Comparison of ENCODE assay signal across 16 cellular contexts in the genomic region with DNA sequence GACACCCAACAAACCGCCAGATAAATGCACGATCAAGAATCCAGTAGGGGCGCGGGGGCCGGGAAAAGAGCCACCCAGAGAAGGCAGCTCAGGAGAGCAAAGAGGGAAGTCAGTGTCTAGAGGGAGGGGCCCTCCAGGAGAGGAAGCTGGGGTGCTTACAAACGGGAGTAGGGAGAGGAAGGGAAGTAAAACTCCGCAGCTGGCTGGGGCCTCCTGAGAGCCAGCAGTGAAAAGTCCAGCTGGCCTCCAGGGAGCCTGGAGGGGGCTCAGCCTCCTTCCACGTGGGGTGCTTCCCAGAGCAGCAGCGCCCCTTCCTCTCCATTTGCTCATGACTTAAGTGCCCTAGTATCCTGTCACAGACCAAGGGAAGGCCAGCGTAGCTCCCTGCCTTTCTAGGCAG. TPM values are rescaled to one million over a fixed set of nuclear protein-coding genes. Genes with fewer than 3 reads are reported as not detected.
A peak's percentile ranks its signal among the peaks of the same experiment; 100 is the strongest.
DNase-seq lines count a peak whose midpoint lies in the region; ATAC-seq, FAIRE-seq and TF ChIP-seq lines count a peak whose summit lies in the region.
"Had no signal": no experiment of that assay in that cellular context is flagged by ENCODE, and none has a peak within 500 bp of the region (broad histone marks: within the 10 kb centered on the region; RNA-seq: fewer than 3 reads in every experiment).

No MANE protein-coding gene starts in this region.

- no peak for FAIRE-seq in RCC 7860 (lab: Jason Lieb, UNC)
- FAIRE-seq: G401.6, GM18507 had no signal

- peak; percentile 77 for ATAC-seq in naive thymus-derived CD4-positive, alpha-beta T cell
- ATAC-seq in HG02852 (IDR thresholded peaks at IDR 0.05; ENCODE audit: unreplicated experiment) (no peak), omental fat pad (ENCODE audit: low FRiP score) (no peak)
- ATAC-seq: HCT116 had no signal

- H3K9me3 ChIP-seq in naive thymus-derived CD4-positive, alpha-beta T cell (ENCODE audit: control insufficient read depth in 2 of 3, low read length in 3 of 3): no peaks in the 10 kb centered on the region
- H3K9me3 ChIP-seq: esophagus squamous epithelium had no signal

- no peak for TF ChIP-seq POLR2A in NB4 (IDR thresholded peaks at IDR 0.05; ENCODE audit: extremely low read depth, insufficient read length)

- no peak overlapping the region for H3K4me3 ChIP-seq in NB4 (ENCODE audit: low read depth, low read length)
- no peak overlapping the region for H3K4me3 ChIP-seq in naive thymus-derived CD4-positive, alpha-beta T cell (ENCODE audit: low read length)
- H3K4me3 ChIP-seq: esophagus squamous epithelium had no signal

- no peaks in the 10 kb centered on the region for H3K27me3 ChIP-seq in naive thymus-derived CD4-positive, alpha-beta T cell (ENCODE audit: control insufficient read depth in 2 of 2, insufficient read depth in 2 of 2, low read length in 2 of 2)
- H3K27me3 ChIP-seq: esophagus squamous epithelium had no signal

- H3K9me3 Mint-ChIP-seq in naive thymus-derived CD4-positive, alpha-beta T cell: no peaks in the 10 kb centered on the region
- H3K9me3 Mint-ChIP-seq: activated CD4-positive, alpha-beta memory T cell treated with anti-CD3 and anti-CD28 coated beads, Interleukin-2, amount 10 ng/mL, durations not matched to agents 7 days and 5 days; activated naive CD4-positive, alpha-beta T cell treated with anti-CD3 and anti-CD28 coated beads, Interleukin-2, amount 50 U/mL, for 24 hours had no signal

- POLR2A ChIA-PET in naive thymus-derived CD4-positive, alpha-beta T cell (lab: Charles Lee): no interaction called here

- H3K4me1 ChIP-seq in naive thymus-derived CD4-positive, alpha-beta T cell (ENCODE audit: control insufficient read depth in 2 of 2, insufficient read depth in 2 of 2, low read length in 2 of 2): no peaks in the 10 kb centered on the region

- intact Hi-C loops in naive thymus-derived CD4-positive, alpha-beta T cell (cut with micrococcal nuclease): no loop called here

- peaks cover 9 to 57% (median 26%) of the 10 kb centered on the region in 5 donors for H3K36me3 Mint-ChIP-seq in naive thymus-derived CD4-positive, alpha-beta T cell

- TF ChIP-seq CTCF in NB4 (IDR thresholded peaks at IDR 0.05; ENCODE audit: low read depth, low read length) (no peak), omental fat pad (IDR thresholded peaks at IDR 0.05) (no peak)

- H3K27ac Mint-ChIP-seq in naive thymus-derived CD4-positive, alpha-beta T cell: peak overlapping the region in 1 of 9 donors; percentile 32
- H3K27ac Mint-ChIP-seq: activated CD4-positive, alpha-beta memory T cell treated with anti-CD3 and anti-CD28 coated beads, Interleukin-2, amount 10 ng/mL, durations not matched to agents 7 days and 5 days; activated naive CD4-positive, alpha-beta T cell treated with anti-CD3 and anti-CD28 coated beads, Interleukin-2, amount 50 U/mL, for 24 hours had no signal

- CTCF ChIA-PET in naive thymus-derived CD4-positive, alpha-beta T cell (lab: Charles Lee): no interaction called here

- peak overlapping the region; percentile 8 for H3K27ac ChIP-seq in caudate nucleus (ENCODE audit: low read depth, low read length)
- H3K27ac ChIP-seq in naive thymus-derived CD4-positive, alpha-beta T cell (ENCODE audit: low read depth, low read length): no peak overlapping the region
- H3K27ac ChIP-seq: C4-2B had no signal

- no peak overlapping the region for H3K4me3 Mint-ChIP-seq in naive thymus-derived CD4-positive, alpha-beta T cell
- H3K4me3 Mint-ChIP-seq: activated CD4-positive, alpha-beta memory T cell treated with anti-CD3 and anti-CD28 coated beads, Interleukin-2, amount 10 ng/mL, durations not matched to agents 7 days and 5 days; activated naive CD4-positive, alpha-beta T cell treated with anti-CD3 and anti-CD28 coated beads, Interleukin-2, amount 50 U/mL, for 24 hours had no signal

- peaks cover 15 to 87% (median 38%) of the 10 kb centered on the region in 3 experiments for H3K36me3 ChIP-seq in naive thymus-derived CD4-positive, alpha-beta T cell (ENCODE audit: control insufficient read depth in 2 of 3, insufficient read depth in 3 of 3, low read length in 3 of 3)

- DNase-seq in CD1c-positive myeloid dendritic cell (ENCODE audit: extremely low spot score): peak; percentile 88
- peak; percentile 87 for DNase-seq in NB4 (ENCODE audit: low read depth)
- DNase-seq in caudate nucleus (lab: John Stamatoyannopoulos, UW): peak in 7 of 61 donors; percentile 5 to 18 (median 12)
- no peak for DNase-seq in naive thymus-derived CD4-positive, alpha-beta T cell
- no peak for DNase-seq in NCI-H2029 treated with DMSO at 0.1 percent for 48 hours (lab: John Stamatoyannopoulos, UW)
- no peak for DNase-seq in RCC 7860 (ENCODE audit: low spot score)
- DNase-seq in omental fat pad (ENCODE audit: low spot score): no peak
- DNase-seq: activated CD4-positive, alpha-beta memory T cell treated with anti-CD3 and anti-CD28 coated beads, Interleukin-2, amount 10 ng/mL, durations not matched to agents 7 days and 5 days; esophagus squamous epithelium; NCI-H2081 treated with DMSO at 0.1 percent for 48 hours had no signal

- H3K4me1 Mint-ChIP-seq in naive thymus-derived CD4-positive, alpha-beta T cell: peaks cover 0 to 21% (median 4%) of the 10 kb centered on the region in 7 donors
- H3K4me1 Mint-ChIP-seq: activated naive CD4-positive, alpha-beta T cell treated with anti-CD3 and anti-CD28 coated beads, Interleukin-2, amount 50 U/mL, for 24 hours had no signal

- no peaks in the 10 kb centered on the region for H3K27me3 Mint-ChIP-seq in naive thymus-derived CD4-positive, alpha-beta T cell
- H3K27me3 Mint-ChIP-seq: activated CD4-positive, alpha-beta memory T cell treated with anti-CD3 and anti-CD28 coated beads, Interleukin-2, amount 10 ng/mL, durations not matched to agents 7 days and 5 days; activated naive CD4-positive, alpha-beta T cell treated with anti-CD3 and anti-CD28 coated beads, Interleukin-2, amount 50 U/mL, for 24 hours had no signal

RNA-seq across cellular contexts. Expression of gene TMED1, which starts 51.8 kb away (rescaled TPM):
- 10 to 100 TPM in 2 of 5 experiments, 1 to 10 TPM in 3; 7.6 to 12.8 (median 9.9) TPM for total RNA-seq in naive thymus-derived CD4-positive, alpha-beta T cell
- 10 to 100 TPM; 19.0 to 21.7 TPM for polyA plus RNA-seq in naive thymus-derived CD4-positive, alpha-beta T cell
- 10 to 100 TPM; 30.1 to 35.7 (median 32.4) TPM for total RNA-seq in omental fat pad

Comparison
In these comparisons a context has a peak if more than half of its experiments do, and no peak if none do; other contexts are left out.
1. DNase-seq: peak in CD1c-positive myeloid dendritic cell (single experiment) and NB4 (single experiment); none in naive thymus-derived CD4-positive, alpha-beta T cell (0 of 9), NCI-H2029 treated with DMSO at 0.1 percent for 48 hours (single experiment), RCC 7860 (single experiment) and omental fat pad (single experiment).